In the genomic region with DNA sequence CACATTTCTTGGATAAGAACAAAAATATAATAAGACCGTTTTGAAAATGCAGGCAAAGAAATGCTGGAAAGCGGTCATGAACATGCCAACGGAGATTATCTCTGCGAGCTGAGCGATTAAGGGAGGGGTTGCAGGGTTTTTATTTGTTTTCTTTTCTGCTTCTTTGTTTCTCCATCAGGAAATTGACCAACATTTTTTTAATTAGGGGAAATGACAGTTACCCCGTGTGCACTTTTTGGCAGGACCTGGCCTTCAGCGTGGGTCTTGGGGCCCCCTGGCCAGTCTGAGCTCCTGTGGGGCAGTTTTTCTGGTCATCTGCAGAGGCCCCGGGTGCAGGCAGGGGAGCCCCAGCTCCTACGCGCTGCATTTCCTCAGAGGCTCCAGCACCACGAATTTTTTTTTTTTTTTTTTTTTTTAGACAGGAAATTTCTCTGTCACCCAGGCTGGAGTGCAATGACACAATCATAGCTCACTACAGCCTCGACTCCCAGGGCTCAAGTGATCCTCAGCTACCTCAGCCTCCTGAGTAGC, we compare ENCODE assay signal across 13 cellular contexts. TPM values are rescaled to one million over a fixed set of nuclear protein-coding genes. Genes with fewer than 3 reads are reported as not detected.
DNase-seq lines count a peak whose midpoint lies in the region; ATAC-seq and TF ChIP-seq lines count a peak whose summit lies in the region.
"Had no signal": no experiment of that assay in that cellular context is flagged by ENCODE, and none has a peak within 500 bp of the region (broad histone marks: within the 10 kb centered on the region; RNA-seq: fewer than 3 reads in every experiment).

No MANE protein-coding gene starts in this region.

- CTCF ChIA-PET in activated CD4-positive, alpha-beta memory T cell treated with anti-CD3 and anti-CD28 coated beads for 36 hours (lab: Charles Lee) = no interaction called here
- CTCF ChIA-PET in activated CD4-positive, alpha-beta memory T cell treated with anti-CD3 and anti-CD28 coated beads, Interleukin-2, amount 10 ng/mL, durations not matched to agents 7 days and 5 days (lab: Charles Lee) = interaction anchor here (0.7 kb wide), 2 partner anchors 9 to 70 kb away, joined by 3 read pairs; no protein-coding TSS in a partner anchor

- no peak for TF ChIP-seq POLR2A in vagina (IDR thresholded peaks at IDR 0.05)

- H3K27ac Mint-ChIP-seq in activated CD4-positive, alpha-beta memory T cell treated with anti-CD3 and anti-CD28 coated beads for 36 hours = no peak overlapping the region
- H3K27ac Mint-ChIP-seq in activated CD4-positive, alpha-beta memory T cell treated with anti-CD3 and anti-CD28 coated beads, Interleukin-2, amount 10 ng/mL, durations not matched to agents 7 days and 5 days = no peak overlapping the region

- intact Hi-C loops in activated CD4-positive, alpha-beta memory T cell treated with anti-CD3 and anti-CD28 coated beads for 36 hours (cut with micrococcal nuclease) = no loop called here
- intact Hi-C loops in ascending aorta (cut with DNase I) (no loop called here), vagina (cut with DNase I) (no loop called here), dorsolateral prefrontal cortex (cut with DNase I) (no loop called here)

- H3K36me3 ChIP-seq in ascending aorta = no peaks in the 10 kb centered on the region
- no peaks in the 10 kb centered on the region for H3K36me3 ChIP-seq in vagina

- peaks cover 9% of the 10 kb centered on the region for H3K27me3 Mint-ChIP-seq in activated CD4-positive, alpha-beta memory T cell treated with anti-CD3 and anti-CD28 coated beads for 36 hours
- H3K27me3 Mint-ChIP-seq in activated CD4-positive, alpha-beta memory T cell treated with anti-CD3 and anti-CD28 coated beads, Interleukin-2, amount 10 ng/mL, durations not matched to agents 7 days and 5 days = no peaks in the 10 kb centered on the region

- no peak overlapping the region for H3K4me3 Mint-ChIP-seq in activated CD4-positive, alpha-beta memory T cell treated with anti-CD3 and anti-CD28 coated beads for 36 hours
- H3K4me3 Mint-ChIP-seq in activated CD4-positive, alpha-beta memory T cell treated with anti-CD3 and anti-CD28 coated beads, Interleukin-2, amount 10 ng/mL, durations not matched to agents 7 days and 5 days = no peak overlapping the region

- peaks cover 3% of the 10 kb centered on the region for H3K9me3 Mint-ChIP-seq in activated CD4-positive, alpha-beta memory T cell treated with anti-CD3 and anti-CD28 coated beads for 36 hours
- no peaks in the 10 kb centered on the region for H3K9me3 Mint-ChIP-seq in activated CD4-positive, alpha-beta memory T cell treated with anti-CD3 and anti-CD28 coated beads, Interleukin-2, amount 10 ng/mL, durations not matched to agents 7 days and 5 days

- no peak overlapping the region for H3K4me3 ChIP-seq in ascending aorta
- no peak overlapping the region for H3K4me3 ChIP-seq in vagina
- no peak overlapping the region for H3K4me3 ChIP-seq in dorsolateral prefrontal cortex

- DNase-seq in activated CD4-positive, alpha-beta memory T cell treated with anti-CD3 and anti-CD28 coated beads for 36 hours = peak; percentile 10
- no peak for DNase-seq in activated CD4-positive, alpha-beta memory T cell treated with anti-CD3 and anti-CD28 coated beads, Interleukin-2, amount 10 ng/mL, durations not matched to agents 7 days and 5 days
- DNase-seq in ascending aorta (ENCODE audit: low spot score in 2 of 2) (no peak), vagina (ENCODE audit: extremely low spot score in 2 of 2) (no peak), dorsolateral prefrontal cortex (no peak), ecto neural progenitor cell (ENCODE audit: low spot score) (no peak)
- DNase-seq: 8988T; activated CD4-positive, CD25-positive, alpha-beta regulatory T cell; activated gamma-delta T cell; effector CD4-positive, alpha-beta T cell; NCI-H526 treated with DMSO at 0.1 percent for 48 hours had no signal

- peaks cover 2% of the 10 kb centered on the region for H3K36me3 Mint-ChIP-seq in activated CD4-positive, alpha-beta memory T cell treated with anti-CD3 and anti-CD28 coated beads for 36 hours
- no peaks in the 10 kb centered on the region for H3K36me3 Mint-ChIP-seq in activated CD4-positive, alpha-beta memory T cell treated with anti-CD3 and anti-CD28 coated beads, Interleukin-2, amount 10 ng/mL, durations not matched to agents 7 days and 5 days (ENCODE audit: low read depth)

- TF ChIP-seq CTCF in ascending aorta (IDR thresholded peaks at IDR 0.05) (no peak), vagina (IDR thresholded peaks at IDR 0.05) (no peak), dorsolateral prefrontal cortex (IDR thresholded peaks at IDR 0.05 in 54 of 56, conservative IDR thresholded peaks at IDR 0.05 in 2 of 56; ENCODE audit: low read depth in 1 of 56, partially characterized antibody in 56 of 56) (no peak)

- H3K4me1 Mint-ChIP-seq in activated CD4-positive, alpha-beta memory T cell treated with anti-CD3 and anti-CD28 coated beads for 36 hours (ENCODE audit: low read depth) = peaks cover 5% of the 10 kb centered on the region
- peaks cover 5% of the 10 kb centered on the region for H3K4me1 Mint-ChIP-seq in activated CD4-positive, alpha-beta memory T cell treated with anti-CD3 and anti-CD28 coated beads, Interleukin-2, amount 10 ng/mL, durations not matched to agents 7 days and 5 days

- H3K4me1 ChIP-seq in ascending aorta (peaks cover 3 to 5% of the 10 kb centered on the region in 2 donors), vagina (peaks cover 33% of the 10 kb centered on the region)

- H3K9me3 ChIP-seq in ascending aorta = no peaks in the 10 kb centered on the region
- no peaks in the 10 kb centered on the region for H3K9me3 ChIP-seq in vagina

- peak overlapping the region; percentile 56 to 62 for H3K27ac ChIP-seq in ascending aorta
- peak overlapping the region; percentile 30 for H3K27ac ChIP-seq in layer of hippocampus (ENCODE audit: low read depth, low read length)
- H3K27ac ChIP-seq in vagina = peak overlapping the region; percentile 51
- H3K27ac ChIP-seq in dorsolateral prefrontal cortex = peak overlapping the region in 5 of 59 donors; percentile 5 to 29 (median 18)

- POLR2A ChIA-PET in activated CD4-positive, alpha-beta memory T cell treated with anti-CD3 and anti-CD28 coated beads for 36 hours (lab: Charles Lee) = no interaction called here
- POLR2A ChIA-PET in activated CD4-positive, alpha-beta memory T cell treated with anti-CD3 and anti-CD28 coated beads, Interleukin-2, amount 10 ng/mL, durations not matched to agents 7 days and 5 days (lab: Charles Lee) = interaction anchor here (0.6 kb wide), 1 partner anchor 157 kb away, joined by 3 read pairs; no protein-coding TSS in a partner anchor

- ATAC-seq in HG03135 (IDR thresholded peaks at IDR 0.05; ENCODE audit: unreplicated experiment) = no peak

- H3K27me3 ChIP-seq in ascending aorta = no peaks in the 10 kb centered on the region
- no peaks in the 10 kb centered on the region for H3K27me3 ChIP-seq in layer of hippocampus (ENCODE audit: control insufficient read depth, insufficient read depth, low read length)
- H3K27me3 ChIP-seq in vagina = no peaks in the 10 kb centered on the region
- no peaks in the 10 kb centered on the region for H3K27me3 ChIP-seq in dorsolateral prefrontal cortex

RNA-seq across cellular contexts. Expression of a gene that starts 31.3 kb away (rescaled TPM):
- 1 to 10 TPM in 1 of 2 experiments, under 1 TPM in 1; 0.77 to 1.2 TPM for total RNA-seq in activated CD4-positive, alpha-beta memory T cell treated with anti-CD3 and anti-CD28 coated beads for 36 hours
- not detected for total RNA-seq in activated CD4-positive, alpha-beta memory T cell treated with anti-CD3 and anti-CD28 coated beads, Interleukin-2, amount 10 ng/mL, durations not matched to agents 7 days and 5 days
- total RNA-seq in ascending aorta = 93.0 TPM
- total RNA-seq in vagina = 30.9 TPM
- 10 to 100 TPM; 11.7 to 52.8 (median 22.9) TPM for total RNA-seq in dorsolateral prefrontal cortex

RNA-seq across cellular contexts. Expression of a gene that starts 52.9 kb away (rescaled TPM):
- total RNA-seq in activated CD4-positive, alpha-beta memory T cell treated with anti-CD3 and anti-CD28 coated beads for 36 hours = 10 to 100 TPM; 37.7 to 46.3 TPM
- total RNA-seq in activated CD4-positive, alpha-beta memory T cell treated with anti-CD3 and anti-CD28 coated beads, Interleukin-2, amount 10 ng/mL, durations not matched to agents 7 days and 5 days = 10 to 100 TPM; 34.0 to 36.2 TPM
- total RNA-seq in ascending aorta (51.6 TPM), vagina (36.3 TPM), dorsolateral prefrontal cortex (10 to 100 TPM; 28.5 to 56.4 (median 38.5) TPM)

RNA-seq across cellular contexts. Expression of a gene that starts 53.2 kb away (rescaled TPM):
- 100 to 1,000 TPM; 217 to 220 TPM for total RNA-seq in activated CD4-positive, alpha-beta memory T cell treated with anti-CD3 and anti-CD28 coated beads for 36 hours
- 100 to 1,000 TPM; 274 to 278 TPM for total RNA-seq in activated CD4-positive, alpha-beta memory T cell treated with anti-CD3 and anti-CD28 coated beads, Interleukin-2, amount 10 ng/mL, durations not matched to agents 7 days and 5 days
- total RNA-seq in ascending aorta = 331 TPM
- total RNA-seq in vagina = 212 TPM
- 100 to 1,000 TPM; 108 to 189 (median 147) TPM for total RNA-seq in dorsolateral prefrontal cortex

Comparison
In these comparisons a context has a peak if more than half of its experiments do, and no peak if none do; other contexts are left out.
1. RNA of a gene that starts 31.3 kb away (total RNA-seq): 93.0 TPM in ascending aorta (single experiment), 30.9 TPM in vagina (single experiment) and 11.7 to 52.8 TPM in dorsolateral prefrontal cortex; 0.77 to 1.2 TPM in activated CD4-positive, alpha-beta memory T cell treated with anti-CD3 and anti-CD28 coated beads for 36 hours and not detected in activated CD4-positive, alpha-beta memory T cell treated with anti-CD3 and anti-CD28 coated beads, Interleukin-2, amount 10 ng/mL, durations not matched to agents 7 days and 5 days; every median in the first group is over 4 times any median in the second.